Comparison of ENCODE assay signal across 10 cellular contexts in genomic region chr13:28533049-28533436, GRCh38. TPM values are rescaled to one million over a fixed set of nuclear protein-coding genes. Genes with fewer than 3 reads are reported as not detected.
DNase-seq lines count a peak whose midpoint lies in the region; ATAC-seq and TF ChIP-seq lines count a peak whose summit lies in the region.
"Had no signal": no experiment of that assay in that cellular context is flagged by ENCODE, and none has a peak within 500 bp of the region (broad histone marks: within the 10 kb centered on the region; RNA-seq: fewer than 3 reads in every experiment).

No MANE protein-coding gene starts in this region.

- H3K4me1 Mint-ChIP-seq in activated CD4-positive, alpha-beta T cell treated with anti-CD3 and anti-CD28 coated beads, Interleukin-2, amount 10 ng/mL, durations not matched to agents 7 days and 5 days, result no peaks in the 10 kb centered on the region
- H3K4me1 Mint-ChIP-seq in activated naive CD8-positive, alpha-beta T cell (ENCODE audit: low read depth), result no peaks in the 10 kb centered on the region
- H3K4me1 Mint-ChIP-seq in immature natural killer cell, result peaks cover under 1 to 2% of the 10 kb centered on the region in 2 donors

- CTCF ChIA-PET in activated CD4-positive, alpha-beta T cell treated with anti-CD3 and anti-CD28 coated beads, Interleukin-2, amount 10 ng/mL, durations not matched to agents 7 days and 5 days (lab: Charles Lee), result no interaction called here

- H3K36me3 ChIP-seq in subcutaneous abdominal adipose tissue (ENCODE audit: control insufficient read depth in 5 of 5, insufficient read depth in 5 of 5, low read length in 5 of 5) (no peaks in the 10 kb centered on the region), mucosa of descending colon (ENCODE audit: low read depth) (no peaks in the 10 kb centered on the region)

- POLR2A ChIA-PET in activated CD4-positive, alpha-beta T cell treated with anti-CD3 and anti-CD28 coated beads, Interleukin-2, amount 10 ng/mL, durations not matched to agents 7 days and 5 days (lab: Charles Lee), result no interaction called here

- H3K27ac Mint-ChIP-seq in activated CD4-positive, alpha-beta T cell treated with anti-CD3 and anti-CD28 coated beads, Interleukin-2, amount 10 ng/mL, durations not matched to agents 7 days and 5 days, result peak overlapping the region; percentile 28
- no peak overlapping the region for H3K27ac Mint-ChIP-seq in activated naive CD8-positive, alpha-beta T cell
- H3K27ac Mint-ChIP-seq in immature natural killer cell, result no peak overlapping the region

- no peak overlapping the region for H3K27ac ChIP-seq in subcutaneous abdominal adipose tissue (ENCODE audit: low read depth, low read length)

- DNase-seq in activated CD4-positive, alpha-beta T cell treated with anti-CD3 and anti-CD28 coated beads, Interleukin-2, amount 10 ng/mL, durations not matched to agents 7 days and 5 days, result no peak
- no peak for DNase-seq in activated CD4-positive, alpha-beta T cell treated with anti-CD3 and anti-CD28 coated beads for 4 hours
- DNase-seq in immature natural killer cell, result no peak
- no peak for DNase-seq in mucosa of descending colon
- DNase-seq: activated CD4-positive, CD25-positive, alpha-beta regulatory T cell; NCI-H446 treated with DMSO at 0.1 percent for 48 hours had no signal

- H3K27me3 ChIP-seq in subcutaneous abdominal adipose tissue (ENCODE audit: control insufficient read depth in 5 of 5, insufficient read depth in 4 of 5, low read length in 5 of 5), result peaks cover 8 to 30% (median 21%) of the 10 kb centered on the region in 5 donors

- TF ChIP-seq CTCF in mucosa of descending colon (IDR thresholded peaks at IDR 0.05), result no peak

- peaks cover 30% of the 10 kb centered on the region for H3K27me3 Mint-ChIP-seq in activated CD4-positive, alpha-beta T cell treated with anti-CD3 and anti-CD28 coated beads, Interleukin-2, amount 10 ng/mL, durations not matched to agents 7 days and 5 days
- peaks cover 23% of the 10 kb centered on the region for H3K27me3 Mint-ChIP-seq in activated naive CD8-positive, alpha-beta T cell
- H3K27me3 Mint-ChIP-seq in immature natural killer cell (ENCODE audit: low read depth in 3 of 3), result peaks cover 5 to 6% (median 5%) of the 10 kb centered on the region in 3 donors

- H3K4me3 ChIP-seq in subcutaneous abdominal adipose tissue (ENCODE audit: low read depth in 1 of 5, low read length in 5 of 5), result peak overlapping the region; percentile 27 to 65 (median 51)
- no peak overlapping the region for H3K4me3 ChIP-seq in mucosa of descending colon

- H3K9me3 ChIP-seq in subcutaneous abdominal adipose tissue (ENCODE audit: control insufficient read depth in 5 of 5, low read length in 5 of 5) (no peaks in the 10 kb centered on the region), mucosa of descending colon (no peaks in the 10 kb centered on the region)

- peak overlapping the region; percentile 37 for H3K4me3 Mint-ChIP-seq in activated CD4-positive, alpha-beta T cell treated with anti-CD3 and anti-CD28 coated beads, Interleukin-2, amount 10 ng/mL, durations not matched to agents 7 days and 5 days
- H3K4me3 Mint-ChIP-seq in activated naive CD8-positive, alpha-beta T cell, result peak overlapping the region; percentile 65
- peak overlapping the region in 4 of 5 donors; percentile 23 to 62 (median 31) for H3K4me3 Mint-ChIP-seq in immature natural killer cell

- no peaks in the 10 kb centered on the region for H3K36me3 Mint-ChIP-seq in activated CD4-positive, alpha-beta T cell treated with anti-CD3 and anti-CD28 coated beads, Interleukin-2, amount 10 ng/mL, durations not matched to agents 7 days and 5 days (ENCODE audit: low read depth)
- H3K36me3 Mint-ChIP-seq in activated naive CD8-positive, alpha-beta T cell, result no peaks in the 10 kb centered on the region
- peaks cover 0 to under 1% (median 0%) of the 10 kb centered on the region in 3 donors for H3K36me3 Mint-ChIP-seq in immature natural killer cell

- H3K9ac ChIP-seq in subcutaneous abdominal adipose tissue (ENCODE audit: low read length in 5 of 5), result peak overlapping the region in 1 of 5 donors; percentile 37

- ATAC-seq in HG03097 (IDR thresholded peaks at IDR 0.05; ENCODE audit: low FRiP score, unreplicated experiment) (no peak), mucosa of descending colon (no peak), GM21423 (IDR thresholded peaks at IDR 0.05; ENCODE audit: unreplicated experiment) (no peak)

- peaks cover 3% of the 10 kb centered on the region for H3K9me3 Mint-ChIP-seq in activated CD4-positive, alpha-beta T cell treated with anti-CD3 and anti-CD28 coated beads, Interleukin-2, amount 10 ng/mL, durations not matched to agents 7 days and 5 days
- H3K9me3 Mint-ChIP-seq in activated naive CD8-positive, alpha-beta T cell (ENCODE audit: low read depth), result no peaks in the 10 kb centered on the region
- peaks cover 0 to 2% (median 0%) of the 10 kb centered on the region in 6 donors for H3K9me3 Mint-ChIP-seq in immature natural killer cell

- intact Hi-C loops in mucosa of descending colon (cut with DNase I, micrococcal nuclease), result no loop called here

- peaks cover 2 to 28% (median 22%) of the 10 kb centered on the region in 5 donors for H3K4me1 ChIP-seq in subcutaneous abdominal adipose tissue (ENCODE audit: control insufficient read depth in 5 of 5, insufficient read depth in 5 of 5, low read length in 5 of 5)
- H3K4me1 ChIP-seq in mucosa of descending colon (ENCODE audit: low read depth), result peaks cover 17% of the 10 kb centered on the region

RNA-seq across cellular contexts. Expression of gene FLT1, which starts 38.1 kb away (rescaled TPM):
- total RNA-seq in activated CD4-positive, alpha-beta T cell treated with anti-CD3 and anti-CD28 coated beads, Interleukin-2, amount 10 ng/mL, durations not matched to agents 7 days and 5 days, result under 1 TPM; 0.32 to 0.71 TPM
- not detected for polyA plus RNA-seq in immature natural killer cell
- total RNA-seq in mucosa of descending colon, result 1 to 10 TPM; 3.8 to 9.2 (median 4.0) TPM
